12 cellular contexts compared by ENCODE assay signal in genomic region chr1:177983087-177983823, GRCh38. TPM values are rescaled to one million over a fixed set of nuclear protein-coding genes. Genes with fewer than 3 reads are reported as not detected.
DNase-seq lines count a peak whose midpoint lies in the region; ATAC-seq and TF ChIP-seq lines count a peak whose summit lies in the region.
"Had no signal": no experiment of that assay in that cellular context is flagged by ENCODE, and none has a peak within 500 bp of the region (broad histone marks: within the 10 kb centered on the region; RNA-seq: fewer than 3 reads in every experiment).

No MANE protein-coding gene starts in this region.

- H3K27ac ChIP-seq in skeletal muscle tissue (ENCODE audit: low read depth, low read length): no peak overlapping the region

- peaks cover 1% of the 10 kb centered on the region for H3K9me3 Mint-ChIP-seq in glutamatergic neuron (ENCODE audit: unreplicated experiment)
- peaks cover 14% of the 10 kb centered on the region for H3K9me3 Mint-ChIP-seq in stimulated activated effector memory CD8-positive, alpha-beta T cell treated with anti-CD3 and anti-CD28 coated beads, Interleukin-12 subunit alpha, Interleukin-12 subunit beta, amount 100 ng/mL, for 72 hours

- no peak for DNase-seq in HFF-Myc (ENCODE audit: extremely low read depth, low read depth)
- DNase-seq in glutamatergic neuron: no peak
- no peak for DNase-seq in midbrain (lab: John Stamatoyannopoulos, UW)
- no peak for DNase-seq in stimulated activated effector memory CD8-positive, alpha-beta T cell treated with anti-CD3 and anti-CD28 coated beads, Interleukin-12 subunit alpha, Interleukin-12 subunit beta, amount 100 ng/mL, for 72 hours (ENCODE audit: low spot score in 2 of 2)
- DNase-seq: activated naive CD4-positive, alpha-beta T cell treated with anti-CD3 and anti-CD28 coated beads, Interleukin-2, amount 50 U/mL, for 16 hours; CD4-positive, alpha-beta T cell; MM.1S had no signal

- H3K36me3 Mint-ChIP-seq in glutamatergic neuron (ENCODE audit: unreplicated experiment): no peaks in the 10 kb centered on the region
- no peaks in the 10 kb centered on the region for H3K36me3 Mint-ChIP-seq in stimulated activated effector memory CD8-positive, alpha-beta T cell treated with anti-CD3 and anti-CD28 coated beads, Interleukin-12 subunit alpha, Interleukin-12 subunit beta, amount 100 ng/mL, for 72 hours

- no peaks in the 10 kb centered on the region for H3K9me3 ChIP-seq in skeletal muscle tissue (ENCODE audit: control insufficient read depth in 3 of 3, low read length in 3 of 3)

- peaks cover 0 to 3% (median 0%) of the 10 kb centered on the region in 3 donors for H3K36me3 ChIP-seq in skeletal muscle tissue (ENCODE audit: control insufficient read depth in 3 of 3, insufficient read depth in 3 of 3, low read length in 3 of 3)

- H3K27me3 ChIP-seq in skeletal muscle tissue (ENCODE audit: control insufficient read depth in 3 of 3, insufficient read depth in 3 of 3, low read length in 3 of 3): no peaks in the 10 kb centered on the region

- H3K4me3 Mint-ChIP-seq in glutamatergic neuron (ENCODE audit: unreplicated experiment): peak overlapping the region; percentile 19
- no peak overlapping the region for H3K4me3 Mint-ChIP-seq in stimulated activated effector memory CD8-positive, alpha-beta T cell treated with anti-CD3 and anti-CD28 coated beads, Interleukin-12 subunit alpha, Interleukin-12 subunit beta, amount 100 ng/mL, for 72 hours
- H3K4me3 Mint-ChIP-seq: CD4-positive, alpha-beta T cell had no signal

- H3K4me1 ChIP-seq in skeletal muscle tissue (ENCODE audit: control insufficient read depth in 3 of 3, insufficient read depth in 3 of 3, low read length in 3 of 3): peaks cover 7 to 10% (median 7%) of the 10 kb centered on the region in 3 donors

- H3K9ac ChIP-seq in skeletal muscle tissue (ENCODE audit: low read depth in 1 of 3, low read length in 3 of 3): no peak overlapping the region

- TF ChIP-seq CTCF in HFF-Myc (IDR thresholded peaks at IDR 0.05; ENCODE audit: low read depth, low read length, missing control alignments) (no peak), WI38 (IDR thresholded peaks at IDR 0.05; ENCODE audit: low read depth, low read length) (no peak), glutamatergic neuron (IDR thresholded peaks at IDR 0.05; ENCODE audit: partially characterized antibody, unreplicated experiment) (no peak)

- H3K4me3 ChIP-seq in HFF-Myc (replicated peaks; ENCODE audit: low read depth, low read length) (0 out of 2 replicates have a peak overlapping the region, but pooled peaks have one; percentile 2), WI38 (ENCODE audit: low read depth, low read length) (peak overlapping the region; percentile 43), skeletal muscle tissue (ENCODE audit: low read length in 3 of 3) (peak overlapping the region in 2 of 3 donors; percentile 6 to 57)

- no peak for ATAC-seq in HG03135 (IDR thresholded peaks at IDR 0.05; ENCODE audit: unreplicated experiment)
- ATAC-seq in GM19328 (IDR thresholded peaks at IDR 0.05; ENCODE audit: unreplicated experiment): no peak
- no peak for ATAC-seq in stimulated activated effector memory CD8-positive, alpha-beta T cell treated with anti-CD3 and anti-CD28 coated beads, Interleukin-12 subunit alpha, Interleukin-12 subunit beta, amount 100 ng/mL, for 72 hours

- peaks cover 2% of the 10 kb centered on the region for H3K27me3 Mint-ChIP-seq in glutamatergic neuron (ENCODE audit: unreplicated experiment)
- H3K27me3 Mint-ChIP-seq: CD4-positive, alpha-beta T cell had no signal

- H3K27ac Mint-ChIP-seq in glutamatergic neuron (ENCODE audit: unreplicated experiment): peak overlapping the region; percentile 56
- H3K27ac Mint-ChIP-seq in stimulated activated effector memory CD8-positive, alpha-beta T cell treated with anti-CD3 and anti-CD28 coated beads, Interleukin-12 subunit alpha, Interleukin-12 subunit beta, amount 100 ng/mL, for 72 hours: no peak overlapping the region
- H3K27ac Mint-ChIP-seq: CD4-positive, alpha-beta T cell had no signal

- H3K4me1 Mint-ChIP-seq in glutamatergic neuron (ENCODE audit: low read depth, unreplicated experiment): peaks cover 24% of the 10 kb centered on the region
- no peaks in the 10 kb centered on the region for H3K4me1 Mint-ChIP-seq in stimulated activated effector memory CD8-positive, alpha-beta T cell treated with anti-CD3 and anti-CD28 coated beads, Interleukin-12 subunit alpha, Interleukin-12 subunit beta, amount 100 ng/mL, for 72 hours

RNA-seq across cellular contexts. Expression of gene SEC16B, which starts 13.4 kb away (rescaled TPM):
- 0.93 TPM for total RNA-seq in glutamatergic neuron (ENCODE audit: unreplicated experiment)
- 5.7 TPM for total RNA-seq in skeletal muscle tissue
- total RNA-seq: CD4-positive, alpha-beta T cell; frontal cortex had no signal
